ENCODE assay signal across 9 cellular contexts in the genomic region with DNA sequence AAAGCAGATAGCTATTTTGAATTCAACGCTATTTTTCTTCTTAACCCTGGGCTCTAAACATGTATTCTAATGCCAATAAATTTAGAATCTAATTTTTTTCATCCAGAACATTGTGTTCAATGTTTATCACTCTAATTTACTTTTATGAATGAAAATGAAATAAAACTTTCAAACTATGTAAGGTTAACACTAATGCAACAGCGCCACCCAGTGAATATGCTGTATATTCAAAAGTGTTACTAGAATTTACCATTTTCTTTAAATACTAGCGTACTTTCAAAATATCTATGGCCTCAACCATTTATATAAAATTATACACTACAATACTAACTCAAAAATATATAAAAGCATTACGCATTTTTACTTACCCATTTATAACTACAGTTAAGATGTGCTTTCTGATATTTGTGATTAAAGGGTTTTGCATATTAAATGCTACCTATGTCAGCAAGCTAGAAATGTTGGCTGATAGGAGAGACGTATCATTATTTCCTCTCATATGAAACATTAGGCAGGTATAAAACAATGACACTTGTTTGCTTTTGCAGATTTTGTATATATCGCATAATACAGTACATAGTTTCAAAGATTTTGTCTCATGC. TPM values are rescaled to one million over a fixed set of nuclear protein-coding genes. Genes with fewer than 3 reads are reported as not detected.
A peak's percentile ranks its signal among the peaks of the same experiment; 100 is the strongest.
DNase-seq lines count a peak whose midpoint lies in the region; ATAC-seq and TF ChIP-seq lines count a peak whose summit lies in the region.
"Had no signal": no experiment of that assay in that cellular context is flagged by ENCODE, and none has a peak within 500 bp of the region (broad histone marks: within the 10 kb centered on the region; RNA-seq: fewer than 3 reads in every experiment).

No MANE protein-coding gene starts in this region.

- peaks cover 0 to 12% (median 6%) of the 10 kb centered on the region in 9 donors for H3K4me1 ChIP-seq in heart right ventricle

- H3K4me3 ChIP-seq in heart right ventricle (no peak overlapping the region), retinal pigment epithelial cell (ENCODE audit: low read length) (no peak overlapping the region)

- no peaks in the 10 kb centered on the region for H3K9me3 ChIP-seq in heart right ventricle

- DNase-seq in heart right ventricle, result peak in 1 of 2 donors; percentile 25
- no peak for DNase-seq in Right ventricle myocardium inferior (ENCODE audit: missing footprints)
- peak; percentile 42 to 58 for DNase-seq in NCI-H2081 (lab: John Stamatoyannopoulos, UW)
- peak; percentile 55 for DNase-seq in activated CD4-positive, alpha-beta T cell treated with anti-CD3 and anti-CD28 coated beads for 48 hours
- DNase-seq in fibroblast of peridontal ligament (ENCODE audit: extremely low read depth), result peak; percentile 80
- DNase-seq in retinal pigment epithelial cell (ENCODE audit: low read depth), result no peak

- peak; percentile 44 to 85 (median 75) for TF ChIP-seq CTCF in heart right ventricle (IDR thresholded peaks at IDR 0.05)
- TF ChIP-seq CTCF in retinal pigment epithelial cell (conservative IDR thresholded peaks at IDR 0.05; ENCODE audit: low read depth, low read length), result peak; percentile 53

- H3K36me3 ChIP-seq in heart right ventricle, result peaks cover 0 to 32% (median 0%) of the 10 kb centered on the region in 9 donors

- ATAC-seq in heart right ventricle (no peak), Right ventricle myocardium inferior (no peak), GM19328 (IDR thresholded peaks at IDR 0.05; ENCODE audit: unreplicated experiment) (no peak), GM21526 (IDR thresholded peaks at IDR 0.05; ENCODE audit: low FRiP score, unreplicated experiment) (no peak)

- 45 to 51% methylated on average over 6 of the region's 6 CpGs for WGBS in heart right ventricle, 2 donors

- intact Hi-C loops in heart right ventricle (cut with DNase I), result loop anchor here (1.0 to 10.0 kb wide), 18 partner anchors 139 to 469 kb away; a partner anchor contains a TSS
- intact Hi-C loops in Right ventricle myocardium inferior (cut with DNase I), result loop anchor here (2.0 to 5.0 kb wide), 2 partner anchors 245 to 439 kb away; no protein-coding TSS in a partner anchor

- H3K27ac ChIP-seq in heart right ventricle, result no peak overlapping the region
- H3K27ac ChIP-seq: epithelial cell of prostate had no signal

- no peaks in the 10 kb centered on the region for H3K27me3 ChIP-seq in heart right ventricle

RNA-seq across cellular contexts. Expression of a gene that starts 5.9 kb away (rescaled TPM):
- 1 to 10 TPM in 1 of 10 donors, under 1 TPM in 4, not detected in 5; 0.15 to 2.5 (median 0.70) TPM for total RNA-seq in heart right ventricle
- under 1 TPM; 0.25 to 0.37 TPM for polyA plus RNA-seq in heart right ventricle
- 0.89 TPM for total RNA-seq in Right ventricle myocardium inferior

Comparison
In these comparisons a context has a peak if more than half of its experiments do, and no peak if none do; other contexts are left out.
1. DNase-seq: peak in NCI-H2081 (2 of 2), activated CD4-positive, alpha-beta T cell treated with anti-CD3 and anti-CD28 coated beads for 48 hours (single experiment) and fibroblast of peridontal ligament (single experiment); none in Right ventricle myocardium inferior (single experiment) and retinal pigment epithelial cell (single experiment).